Comparison of ENCODE assay signal across 8 cellular contexts in the genomic region with DNA sequence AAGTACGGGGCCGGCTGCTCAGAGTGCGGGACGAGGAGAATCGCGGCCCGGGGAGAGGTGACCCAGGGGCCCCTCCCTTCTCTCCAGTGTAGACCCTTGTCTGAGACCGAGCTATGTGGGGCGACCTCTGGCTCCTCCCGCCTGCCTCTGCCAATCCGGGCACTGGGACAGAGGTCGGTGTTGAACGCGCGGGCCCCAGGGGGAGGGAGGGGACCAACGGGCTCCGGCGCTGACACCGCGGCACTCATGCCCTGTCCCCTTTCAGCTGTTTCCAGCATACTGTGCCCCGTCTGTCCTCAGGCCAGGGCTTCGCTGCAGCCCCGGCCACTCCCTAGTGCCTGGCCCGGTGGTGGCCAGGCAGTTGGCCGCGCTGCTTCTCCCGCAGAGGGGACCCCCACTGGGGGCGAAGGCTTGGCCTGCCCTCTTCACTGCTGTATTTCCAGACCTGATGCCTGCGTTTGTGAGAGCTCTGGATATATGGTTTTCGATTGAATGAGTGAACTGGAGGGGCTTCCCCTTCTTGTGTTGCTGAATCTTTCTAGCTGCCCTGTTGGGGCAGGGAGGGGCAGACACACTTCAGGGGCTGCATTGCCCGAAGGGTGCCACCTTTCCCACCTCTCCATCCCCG. TPM values are rescaled to one million over a fixed set of nuclear protein-coding genes. Genes with fewer than 3 reads are reported as not detected.
DNase-seq lines count a peak whose midpoint lies in the region; ATAC-seq lines count a peak whose summit lies in the region.

No MANE protein-coding gene starts in this region.

- DNase-seq in ELF-1 (ENCODE audit: low read depth, low spot score) (peak; percentile 68), Kasumi-1 (lab: John Stamatoyannopoulos, UW) (peak; percentile 15 to 35), mesenchymal stem cell (peak; percentile 65), KG1 (lab: John Stamatoyannopoulos, UW) (no peak)
- peak; percentile 14 to 17 for DNase-seq in activated CD4-positive, alpha-beta T cell treated with anti-CD3 and anti-CD28 coated beads, Interleukin-2, amount 50 U/mL, for 24 hours (ENCODE audit: low read depth in 1 of 2, low spot score in 1 of 2)
- DNase-seq in effector CD8-positive, alpha-beta T cell (lab: John Stamatoyannopoulos, UW): peak; percentile 18
- DNase-seq in stimulated activated CD8-positive, alpha-beta memory T cell treated with anti-CD3 and anti-CD28 coated beads, Interleukin-4, amount 100 ng/mL, for 48 hours: peak; percentile 75

- H3K4me1 ChIP-seq in mesenchymal stem cell (ENCODE audit: control insufficient read depth, insufficient read depth, low read depth, low read length): peaks cover 15% of the 10 kb centered on the region

- H2AFZ ChIP-seq in mesenchymal stem cell (ENCODE audit: low read depth, low read length): no peak overlapping the region

- peaks cover 28 to 47% of the 10 kb centered on the region in 2 experiments for H3K36me3 ChIP-seq in mesenchymal stem cell (ENCODE audit: control insufficient read depth in 1 of 2, insufficient read depth in 2 of 2, low read depth in 1 of 2, low read length in 2 of 2)

- peak overlapping the region; percentile 23 for H2BK120ac ChIP-seq in mesenchymal stem cell (ENCODE audit: low read depth, low read length)

- WGBS in mesenchymal stem cell: 2% methylated on average over 29 of the region's 32 CpGs

- H3K4ac ChIP-seq in mesenchymal stem cell (ENCODE audit: low read depth in 1 of 2, low read length in 2 of 2): peak overlapping the region in 1 of 2 experiments; percentile 54

- H2BK12ac ChIP-seq in mesenchymal stem cell (ENCODE audit: low read length in 2 of 2): peak overlapping the region in 1 of 2 experiments; percentile 55

- H2BK5ac ChIP-seq in mesenchymal stem cell (ENCODE audit: low read depth, low read length, poor library complexity, severe bottlenecking): peak overlapping the region; percentile 53

- no peak overlapping the region for H4K91ac ChIP-seq in mesenchymal stem cell (ENCODE audit: low read length)

- ATAC-seq in GM21737 (IDR thresholded peaks at IDR 0.05; ENCODE audit: unreplicated experiment): peak; percentile 24

- H3K79me1 ChIP-seq in mesenchymal stem cell (replicated peaks; ENCODE audit: low read length, poor library complexity, severe bottlenecking): peaks cover 35% of the 10 kb centered on the region

- H3K27me3 ChIP-seq in mesenchymal stem cell (ENCODE audit: control insufficient read depth in 1 of 2, insufficient read depth in 1 of 2, low read length in 2 of 2): no peaks in the 10 kb centered on the region

- H2BK15ac ChIP-seq in mesenchymal stem cell (ENCODE audit: low read depth, poor library complexity, severe bottlenecking): no peak overlapping the region

- H3K9ac ChIP-seq in mesenchymal stem cell (ENCODE audit: low read length): peak overlapping the region; percentile 93

- H2AK5ac ChIP-seq in mesenchymal stem cell (ENCODE audit: low read length, severe bottlenecking): no peak overlapping the region

- peak overlapping the region; percentile 70 to 98 for H3K4me3 ChIP-seq in mesenchymal stem cell (ENCODE audit: insufficient read depth in 1 of 2, low read depth in 1 of 2, low read length in 2 of 2)

- peak overlapping the region in 1 of 2 experiments; percentile 64 for H3K14ac ChIP-seq in mesenchymal stem cell (ENCODE audit: low read length in 2 of 2)

- no peak overlapping the region for H3K27ac ChIP-seq in mesenchymal stem cell (ENCODE audit: low read length, poor library complexity, severe bottlenecking)

- no peak overlapping the region for H4K8ac ChIP-seq in mesenchymal stem cell (ENCODE audit: low read length)

- peak overlapping the region; percentile 67 to 93 for H3K18ac ChIP-seq in mesenchymal stem cell (ENCODE audit: low read depth in 1 of 2, low read length in 2 of 2)

- no peak overlapping the region for H3K23ac ChIP-seq in mesenchymal stem cell (ENCODE audit: low read length in 2 of 2)

- H3K4me2 ChIP-seq in mesenchymal stem cell (ENCODE audit: low read length, poor library complexity, severe bottlenecking): peak overlapping the region; percentile 93

- no peaks in the 10 kb centered on the region for H3K9me3 ChIP-seq in mesenchymal stem cell (ENCODE audit: control insufficient read depth, low read length)

RNA-seq across cellular contexts. Expression of a gene that starts 0.8 kb away (rescaled TPM):
- 1,208 TPM for polyA plus RNA-seq in mesenchymal stem cell (2013, experiment 1 of 2)
- 1,195 TPM for polyA plus RNA-seq in mesenchymal stem cell (2013, experiment 2 of 2)

RNA-seq across cellular contexts. Expression of a gene that starts 1.0 kb away (rescaled TPM):
- 16.1 TPM for polyA plus RNA-seq in mesenchymal stem cell (2013, experiment 1 of 2)
- 16.7 TPM for polyA plus RNA-seq in mesenchymal stem cell (2013, experiment 2 of 2)
